In the genomic region with DNA sequence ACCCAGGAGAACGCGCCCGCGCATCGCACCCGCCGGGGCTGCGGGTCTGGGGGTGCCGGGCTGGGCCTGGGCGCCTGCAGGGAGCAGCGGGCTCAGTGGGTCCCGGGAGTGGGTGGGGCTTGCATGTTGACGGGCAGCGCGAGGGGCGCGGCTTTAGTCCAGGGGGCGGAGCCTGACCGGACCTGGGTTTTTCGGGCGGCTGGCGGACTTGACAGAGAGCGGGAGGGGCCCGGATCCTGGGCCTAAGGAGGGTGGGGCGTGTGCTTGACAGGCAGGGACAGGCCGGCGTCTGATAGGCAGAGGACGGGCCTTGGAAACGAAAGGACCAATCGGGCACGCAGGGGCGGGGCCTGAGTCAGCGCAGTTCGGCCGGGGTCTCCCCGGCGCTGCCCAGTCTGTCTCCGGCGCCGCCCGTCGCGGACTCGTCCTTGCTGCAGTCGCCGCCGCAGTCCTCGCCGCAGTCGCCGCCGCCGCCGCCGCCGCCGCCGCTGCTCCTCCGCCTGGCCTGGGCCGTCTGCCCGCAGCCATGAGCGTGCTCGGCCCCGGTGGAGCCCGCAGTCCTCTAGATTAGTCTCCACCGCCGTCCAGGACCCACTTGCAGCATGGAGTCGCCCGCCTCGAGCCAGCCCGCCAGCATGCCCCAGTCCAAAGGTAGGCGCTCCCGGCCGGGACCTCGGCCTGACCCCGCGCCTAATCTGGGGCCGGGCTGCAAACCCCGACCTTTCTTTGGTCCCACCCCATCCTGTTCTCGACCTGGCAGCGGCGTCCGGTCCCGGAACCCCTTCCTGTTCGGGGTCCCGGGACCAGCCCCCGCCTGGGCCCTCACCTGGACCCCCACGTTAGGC, we compare ENCODE assay signal across 8 cellular contexts. TPM values are rescaled to one million over a fixed set of nuclear protein-coding genes. Genes with fewer than 3 reads are reported as not detected.
DNase-seq lines count a peak whose midpoint lies in the region; ATAC-seq, FAIRE-seq and TF ChIP-seq lines count a peak whose summit lies in the region.

A gene (plus strand): TSS at position 393 of the 845 bp plus-strand sequence. CDS start 210 bp downstream, at position 603.

- in situ Hi-C loops in ACHN (cut with HindIII; ENCODE audit: low pct_ligation_motif_present, low pct_unique_long_range_greater_than_20kb, low sequenced_read_pairs): no loop called here

- peaks cover 1% of the 10 kb centered on the region for H3K36me3 ChIP-seq in bronchial epithelial cell (ENCODE audit: control insufficient read depth, insufficient read depth, low read length)

- H3K4me3 ChIP-seq in WI38 (ENCODE audit: low read depth, low read length): peak within 1 kb of the TSS; percentile 98
- H3K4me3 ChIP-seq in bronchial epithelial cell (ENCODE audit: low read depth, low read length): peak within 1 kb of the TSS; percentile 68

- TF ChIP-seq CTCF in WI38 (IDR thresholded peaks at IDR 0.05; ENCODE audit: low read depth, low read length) (no peak), bronchial epithelial cell (IDR thresholded peaks at IDR 0.05; ENCODE audit: insufficient read depth, low read length, severe bottlenecking) (no peak)

- FAIRE-seq in bronchial epithelial cell (lab: Jason Lieb, UNC): no peak

- peak; percentile 69 for ATAC-seq in GM18873 (IDR thresholded peaks at IDR 0.05; ENCODE audit: low FRiP score, unreplicated experiment)
- peak; percentile 74 for ATAC-seq in HG03139 (IDR thresholded peaks at IDR 0.05; ENCODE audit: unreplicated experiment)

- no peaks in the 10 kb centered on the region for H3K27me3 ChIP-seq in bronchial epithelial cell (ENCODE audit: control insufficient read depth, insufficient read depth, low read length)

- DNase-seq in ACHN: peak; percentile 99
- peak; percentile 96 for DNase-seq in NCI-H2227 (lab: John Stamatoyannopoulos, UW; ENCODE audit: unreplicated experiment)
- peak; percentile 95 for DNase-seq in bronchial epithelial cell (ENCODE audit: low read depth)
- DNase-seq in iPS-NIHi7 (ENCODE audit: extremely low spot score): peak; percentile 99
- peak; percentile 97 for DNase-seq in smooth muscle cell of the brain vasculature (ENCODE audit: low read depth, low spot score)

RNA-seq across cellular contexts. Expression of the gene that starts here (rescaled TPM):
- 5.3 and 7.7 TPM in 2 replicates for total RNA-seq in bronchial epithelial cell

Comparison
In these comparisons a context has a peak if more than half of its experiments do, and no peak if none do; other contexts are left out.
1. Peak in every context shown above with its lines: DNase-seq, ATAC-seq and H3K4me3 ChIP-seq.